8 cellular contexts compared by ENCODE assay signal in genomic region chr7:100626530-100627237, GRCh38. TPM values are rescaled to one million over a fixed set of nuclear protein-coding genes. Genes with fewer than 3 reads are reported as not detected.
DNase-seq lines count a peak whose midpoint lies in the region; ATAC-seq and TF ChIP-seq lines count a peak whose summit lies in the region.

No MANE protein-coding gene starts in this region.

- no peak overlapping the region for H3K9ac ChIP-seq in HUES48 (ENCODE audit: low read depth, low read length)
- H3K9ac ChIP-seq in neural progenitor cell = no peak overlapping the region
- no peak overlapping the region for H3K9ac ChIP-seq in stomach smooth muscle (ENCODE audit: low read length in 2 of 2)

- H3K79me2 ChIP-seq in neural progenitor cell (ENCODE audit: low read depth) = no peaks in the 10 kb centered on the region

- ATAC-seq in GM19452 (IDR thresholded peaks at IDR 0.05; ENCODE audit: unreplicated experiment) = peak; percentile 67

- peak overlapping the region; percentile 72 for H3K4me3 Mint-ChIP-seq in neural progenitor cell

- peaks cover 14% of the 10 kb centered on the region for H3K4me1 Mint-ChIP-seq in neural progenitor cell

- H4K20me1 ChIP-seq in neural progenitor cell (ENCODE audit: low read depth) = no peaks in the 10 kb centered on the region

- H3K27ac Mint-ChIP-seq in neural progenitor cell = no peak overlapping the region

- H3K9me3 ChIP-seq in HUES48 (ENCODE audit: control insufficient read depth, insufficient read depth, low read length) (no peaks in the 10 kb centered on the region), neural progenitor cell (ENCODE audit: low read depth) (no peaks in the 10 kb centered on the region), stomach smooth muscle (ENCODE audit: control insufficient read depth in 2 of 2, low read length in 2 of 2) (no peaks in the 10 kb centered on the region)

- H3K4me1 ChIP-seq in HUES48 (ENCODE audit: control insufficient read depth, insufficient read depth, low read length) (peaks cover 3% of the 10 kb centered on the region; the same call in 1 of the 2 replicates), neural progenitor cell (no peaks in the 10 kb centered on the region), stomach smooth muscle (ENCODE audit: control insufficient read depth, insufficient read depth, low read length) (peaks cover 9% of the 10 kb centered on the region)

- peak overlapping the region; percentile 76 for H3K4me2 ChIP-seq in neural progenitor cell

- no peaks in the 10 kb centered on the region for H3K9me3 Mint-ChIP-seq in neural progenitor cell

- H3K27me3 Mint-ChIP-seq in neural progenitor cell (ENCODE audit: insufficient read depth, low read depth) = peaks cover 25% of the 10 kb centered on the region

- peaks cover 5% of the 10 kb centered on the region for H3K27me3 ChIP-seq in HUES48 (ENCODE audit: control insufficient read depth, insufficient read depth, low read length)
- H3K27me3 ChIP-seq in neural progenitor cell = peaks cover 31% of the 10 kb centered on the region
- peaks cover 10 to 13% of the 10 kb centered on the region in 2 donors for H3K27me3 ChIP-seq in stomach smooth muscle (ENCODE audit: control insufficient read depth in 1 of 2, insufficient read depth in 2 of 2, low read length in 2 of 2)

- DNase-seq in AG10803 (ENCODE audit: low read depth) = peak; percentile 77
- DNase-seq in RPMI7951 (ENCODE audit: low read depth) = peak; percentile 90
- DNase-seq in activated T-helper 1 cell treated with anti-CD3 and anti-CD28 coated beads, Interleukin-2, amount 50 U/mL, for 16 hours (ENCODE audit: low read depth in 1 of 2, low spot score in 1 of 2) = peak; percentile 77 to 83
- DNase-seq in fibroblast of mammary gland (ENCODE audit: low read depth) = peak; percentile 80
- DNase-seq in neural progenitor cell (ENCODE audit: low spot score) = peak; percentile 89

- no peaks in the 10 kb centered on the region for H3F3A ChIP-seq in neural progenitor cell (ENCODE audit: low read depth)

- H2AFZ ChIP-seq in neural progenitor cell (replicated peaks) = no peak overlapping the region

- H3K36me3 ChIP-seq in HUES48 (ENCODE audit: control insufficient read depth, insufficient read depth, low read length) (no peaks in the 10 kb centered on the region), neural progenitor cell (no peaks in the 10 kb centered on the region), stomach smooth muscle (ENCODE audit: control insufficient read depth in 2 of 2, insufficient read depth in 2 of 2, low read length in 2 of 2) (no peaks in the 10 kb centered on the region)

- no peak for TF ChIP-seq CTCF in AG10803 (conservative IDR thresholded peaks at IDR 0.05; ENCODE audit: low read length)
- no peak for TF ChIP-seq CTCF in fibroblast of mammary gland (conservative IDR thresholded peaks at IDR 0.05; ENCODE audit: control insufficient read depth, insufficient read depth, low read depth, low read length)
- no peak for TF ChIP-seq CTCF in neural progenitor cell (IDR thresholded peaks at IDR 0.05)

- peak overlapping the region; percentile 47 for H3K4me3 ChIP-seq in AG10803 (ENCODE audit: low read length)
- H3K4me3 ChIP-seq in HUES48 (ENCODE audit: low read depth, low read length) = peak overlapping the region; percentile 56
- peak overlapping the region; percentile 3 for H3K4me3 ChIP-seq in fibroblast of mammary gland (ENCODE audit: control insufficient read depth, low read depth, low read length)
- peak overlapping the region; percentile 43 for H3K4me3 ChIP-seq in neural progenitor cell
- H3K4me3 ChIP-seq in stomach smooth muscle (ENCODE audit: low read length in 2 of 2) = peak overlapping the region; percentile 43 to 54

- H3K36me3 Mint-ChIP-seq in neural progenitor cell = no peaks in the 10 kb centered on the region

- H3K27ac ChIP-seq in HUES48 (ENCODE audit: low read depth, low read length) (no peak overlapping the region), neural progenitor cell (no peak overlapping the region), stomach smooth muscle (ENCODE audit: low read length) (no peak overlapping the region)

RNA-seq across cellular contexts. Expression of gene MOSPD3, which starts 14.3 kb away (rescaled TPM):
- 19.7 and 28.7 TPM in 2 replicates for total RNA-seq in RPMI7951 (2014; rRNA removed; shearing (Covaris generic))
- 3.0 and 11.5 TPM in 2 replicates for total RNA-seq in neural progenitor cell (ENCODE audit: low replicate concordance)

RNA-seq across cellular contexts. Expression of gene TFR2, which starts 14.7 kb away (rescaled TPM):
- total RNA-seq in RPMI7951 (2014; rRNA removed; shearing (Covaris generic)) = 0.12 and 0.98 TPM in 2 replicates
- 0.34 and 1.9 TPM in 2 replicates for total RNA-seq in neural progenitor cell (ENCODE audit: low replicate concordance)

RNA-seq across cellular contexts. Expression of gene PCOLCE, which starts 24.5 kb away (rescaled TPM):
- total RNA-seq in RPMI7951 (2014; rRNA removed; shearing (Covaris generic)) = 175 and 237 TPM in 2 replicates
- total RNA-seq in neural progenitor cell (ENCODE audit: low replicate concordance) = 6.6 and 8.5 TPM in 2 replicates

RNA-seq across cellular contexts. Expression of gene ACTL6B, which starts 29.6 kb away (rescaled TPM):
- total RNA-seq in RPMI7951 (2014; rRNA removed; shearing (Covaris generic)) = not detected in 2 replicates
- not detected in 2 replicates for total RNA-seq in neural progenitor cell (ENCODE audit: low replicate concordance)

RNA-seq across cellular contexts. Expression of gene FBXO24, which starts 40.6 kb away (rescaled TPM):
- 0.49 and 0.72 TPM in 2 replicates for total RNA-seq in RPMI7951 (2014; rRNA removed; shearing (Covaris generic))
- 1.2 and 2.5 TPM in 2 replicates for total RNA-seq in neural progenitor cell (ENCODE audit: low replicate concordance)

Comparison
In these comparisons a context has a peak if more than half of its experiments do, and no peak if none do; other contexts are left out.
1. H3K4me3 ChIP-seq: peak in every context shown above with its lines; median percentile 56 in HUES48; 48 in stomach smooth muscle; 47 in AG10803; 43 in neural progenitor cell; 3 in fibroblast of mammary gland.
2. RNA of gene PCOLCE, which starts 24.5 kb away (total RNA-seq): 175 to 237 TPM in RPMI7951; 6.6 to 8.5 TPM in neural progenitor cell; every median in the first group is over 10 times any median in the second.
3. Peak in every context shown above with its lines, with median percentiles within 50 percentile points of each other: DNase-seq.